Comparison of ENCODE assay signal across 7 cellular contexts in the genomic region with DNA sequence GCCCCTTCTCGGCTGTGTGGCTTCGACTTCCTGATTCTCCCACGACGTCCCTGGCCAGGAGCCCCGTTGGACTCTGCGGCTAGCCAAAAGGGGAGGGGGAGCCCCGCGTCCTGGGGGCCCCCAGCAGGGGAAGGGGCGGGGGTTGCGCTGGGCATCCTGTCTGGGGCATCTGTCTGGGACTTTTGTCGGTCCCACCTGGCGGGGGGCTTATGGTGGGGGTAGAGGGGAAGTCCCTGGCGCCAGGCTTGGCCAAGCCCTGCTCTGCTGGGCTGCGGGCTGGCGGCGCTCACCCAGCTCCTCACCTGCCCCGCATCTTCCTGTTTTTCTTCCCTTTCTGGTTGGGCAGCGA.
DNase-seq lines count a peak whose midpoint lies in the region; ATAC-seq and TF ChIP-seq lines count a peak whose summit lies in the region.
"Not testable (repeated sequence)": the region's sequence is repeated elsewhere in the genome, so short reads cannot be mapped to it uniquely, and the experiment has no call there.

No MANE protein-coding gene starts in this region.

- POLR2A ChIA-PET in activated B cell treated with CpG ODN at 0.5 μM for 24 hours (lab: Charles Lee): not testable (repeated sequence)

- not testable (repeated sequence) for H3K4me1 ChIP-seq in HUES48 (ENCODE audit: control insufficient read depth, insufficient read depth, low read length); heart left ventricle; neural progenitor cell; thoracic aorta (ENCODE audit: control insufficient read depth in 1 of 2, low read depth in 2 of 2)

- not testable (repeated sequence) for H3F3A ChIP-seq in neural progenitor cell (ENCODE audit: low read depth)

- TF ChIP-seq CTCF in activated B cell treated with CpG ODN at 0.5 μM for 24 hours (IDR thresholded peaks at IDR 0.05); coronary artery (IDR thresholded peaks at IDR 0.05); heart left ventricle (IDR thresholded peaks at IDR 0.05); neural progenitor cell (IDR thresholded peaks at IDR 0.05); thoracic aorta (IDR thresholded peaks at IDR 0.05): not testable (repeated sequence)

- CTCF ChIA-PET in activated B cell treated with CpG ODN at 0.5 μM for 24 hours (lab: Charles Lee): interaction anchor here (1.5 kb wide), 2 partner anchors 1402 to 1404 kb away, joined by 3 read pairs; no protein-coding TSS in a partner anchor

- H3K9ac ChIP-seq in HUES48 (ENCODE audit: low read depth, low read length); neural progenitor cell: not testable (repeated sequence)

- H3K27ac Mint-ChIP-seq in activated B cell treated with CpG ODN at 0.5 μM for 24 hours, neural progenitor cell: not testable (repeated sequence)

- not testable (repeated sequence) for TF ChIP-seq POLR2A in heart left ventricle (IDR thresholded peaks at IDR 0.05)

- H3K4me3 Mint-ChIP-seq in activated B cell treated with CpG ODN at 0.5 μM for 24 hours (peak overlapping the region; percentile 32), neural progenitor cell (peak overlapping the region; percentile 53)

- H3K9me3 ChIP-seq in HUES48 (ENCODE audit: control insufficient read depth, insufficient read depth, low read length); heart left ventricle; iPS-18c (ENCODE audit: control insufficient read depth, insufficient read depth, low read length); neural progenitor cell (ENCODE audit: low read depth); thoracic aorta: not testable (repeated sequence)

- H3K27me3 ChIP-seq in HUES48 (ENCODE audit: control insufficient read depth, insufficient read depth, low read length): peaks cover 18% of the 10 kb centered on the region
- H3K27me3 ChIP-seq in heart left ventricle: peaks cover 0 to 39% (median 9%) of the 10 kb centered on the region in 9 donors
- peaks cover 23% of the 10 kb centered on the region for H3K27me3 ChIP-seq in neural progenitor cell
- not testable (repeated sequence) for H3K27me3 ChIP-seq in thoracic aorta (replicated peaks; ENCODE audit: insufficient read depth)

- not testable (repeated sequence) for H3K36me3 ChIP-seq in HUES48 (ENCODE audit: control insufficient read depth, insufficient read depth, low read length); heart left ventricle; neural progenitor cell; thoracic aorta

- H3K4me3 ChIP-seq in HUES48 (ENCODE audit: low read depth, low read length): peak overlapping the region; percentile 56
- H3K4me3 ChIP-seq in coronary artery: peak overlapping the region; percentile 64
- peak overlapping the region in 7 of 12 donors; percentile 3 to 35 (median 27) for H3K4me3 ChIP-seq in heart left ventricle
- peak overlapping the region; percentile 44; the same call in 1 of the 2 replicates for H3K4me3 ChIP-seq in iPS-18c (ENCODE audit: insufficient read depth, low read depth, low read length)
- H3K4me3 ChIP-seq in neural progenitor cell: peak overlapping the region; percentile 56
- peak overlapping the region; percentile 60 for H3K4me3 ChIP-seq in thoracic aorta

- peaks cover 25% of the 10 kb centered on the region for H3K27me3 Mint-ChIP-seq in activated B cell treated with CpG ODN at 0.5 μM for 24 hours
- H3K27me3 Mint-ChIP-seq in neural progenitor cell (ENCODE audit: insufficient read depth, low read depth): peaks cover 30% of the 10 kb centered on the region

- H2AFZ ChIP-seq in neural progenitor cell (replicated peaks): peak overlapping the region; percentile 77

- not testable (repeated sequence) for H3K9me3 Mint-ChIP-seq in activated B cell treated with CpG ODN at 0.5 μM for 24 hours, neural progenitor cell

- H4K20me1 ChIP-seq in neural progenitor cell (ENCODE audit: low read depth): not testable (repeated sequence)

- ATAC-seq in activated B cell treated with CpG ODN at 0.5 μM for 24 hours (ENCODE audit: low read depth); heart left ventricle; thoracic aorta (ENCODE audit: insufficient number of reproducible peaks, low FRiP score, low read depth): not testable (repeated sequence)

- H3K4me1 Mint-ChIP-seq in activated B cell treated with CpG ODN at 0.5 μM for 24 hours, neural progenitor cell: not testable (repeated sequence)

- intact Hi-C loops in activated B cell treated with CpG ODN at 0.5 μM for 24 hours (cut with micrococcal nuclease): not testable (repeated sequence)
- intact Hi-C loops in heart left ventricle (cut with DNase I): loop anchor here in 3 of 10 donors (5.0 to 10.0 kb wide), 3 partner anchors 375 to 1405 kb away; no protein-coding TSS in a partner anchor

- not testable (repeated sequence) for H3K27ac ChIP-seq in HUES48 (ENCODE audit: low read depth, low read length); coronary artery; heart left ventricle; neural progenitor cell; thoracic aorta

- WGBS in heart left ventricle, 4 donors: 0 to 1% (median 1%) methylated on average over 7 to 16 of the region's 18 CpGs; no CpG with 5 or more reads in 1 of the 4 donors

- H3K36me3 Mint-ChIP-seq in activated B cell treated with CpG ODN at 0.5 μM for 24 hours (ENCODE audit: low read depth); neural progenitor cell: not testable (repeated sequence)

- peak overlapping the region; percentile 88 for H3K4me2 ChIP-seq in neural progenitor cell

- not testable (repeated sequence) for H3K79me2 ChIP-seq in neural progenitor cell (ENCODE audit: low read depth)

- DNase-seq in activated B cell treated with CpG ODN at 0.5 μM for 24 hours; coronary artery (ENCODE audit: low spot score); heart left ventricle; neural progenitor cell (ENCODE audit: low spot score); thoracic aorta (ENCODE audit: low spot score): not testable (repeated sequence)
